ENCODE assay signal across 1 cellular context in genomic region chr15:45112592-45113379, GRCh38.
TF ChIP-seq lines count a peak whose summit lies in the region.

No MANE protein-coding gene starts in this region.

TF ChIP-seq in HepG2, 621 proteins besides CTCF, POLR2A, EP300 and RAD21:
- TF ChIP-seq NR2F6 (IDR thresholded peaks at IDR 0.05) (no peak), NR2F6 (CRISPR knock-in tag; IDR thresholded peaks at IDR 0.05) (no peak), EZH2 (conservative IDR thresholded peaks at IDR 0.05; ENCODE audit: low read depth, low read length) (peak; percentile 33; the same call in 1 of the 2 replicates), ZNF800 (CRISPR knock-in tag; IDR thresholded peaks at IDR 0.05) (peak; percentile 45; the same call in 1 of the 2 replicates), MTF2 (CRISPR knock-in tag; IDR thresholded peaks at IDR 0.05; ENCODE audit: borderline replicate concordance) (0 out of 2 replicates have a peak, but pooled peaks have one; percentile 50), ARID4A (CRISPR knock-in tag; IDR thresholded peaks at IDR 0.05; ENCODE audit: borderline replicate concordance) (0 out of 2 replicates have a peak, but pooled peaks have one; percentile 17), NFIC (IDR thresholded peaks at IDR 0.05; ENCODE audit: low read length) (no peak)
